In the genomic region with DNA sequence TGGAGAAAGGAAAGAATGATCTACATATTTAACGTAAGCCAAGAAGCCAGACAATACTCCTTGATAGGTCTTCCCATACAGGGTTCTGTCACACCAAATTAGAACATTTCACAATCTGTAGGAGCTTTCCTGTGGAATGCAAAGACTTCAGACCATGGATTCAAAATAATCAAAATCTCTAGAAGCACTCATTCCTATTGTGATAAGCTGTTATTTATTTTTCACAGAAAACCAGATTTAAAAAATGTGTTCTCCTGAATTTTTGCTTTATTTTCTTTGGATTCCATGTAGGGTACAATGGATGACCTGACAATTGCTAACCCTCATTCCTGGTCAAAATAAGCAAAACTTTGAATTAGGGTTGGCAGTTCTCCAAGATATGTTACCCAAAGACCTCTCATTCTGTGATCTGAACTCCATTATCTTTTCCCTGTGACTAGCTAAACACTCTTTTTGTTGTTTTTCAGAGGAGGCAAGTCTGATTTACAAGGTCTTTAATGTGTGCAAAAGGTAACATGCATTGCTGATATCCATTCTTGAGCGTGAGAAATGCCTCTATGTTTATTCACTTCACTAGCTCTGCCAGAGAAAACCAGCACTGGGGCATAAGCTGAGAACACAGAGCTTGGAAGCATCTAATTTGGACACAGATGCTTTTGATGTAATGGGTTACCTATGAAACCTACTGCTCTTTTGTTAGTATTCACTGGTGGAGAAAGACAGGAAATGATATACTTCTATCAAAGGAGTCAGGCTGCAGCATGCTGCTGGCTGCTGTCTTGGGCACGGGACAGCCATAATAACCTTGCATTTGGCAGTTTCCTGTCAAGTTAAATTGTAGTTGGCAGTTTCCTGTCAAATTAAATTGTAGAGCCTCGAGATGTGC, we compare ENCODE assay signal across 12 cellular contexts. TPM values are rescaled to one million over a fixed set of nuclear protein-coding genes. Genes with fewer than 3 reads are reported as not detected.
DNase-seq lines count a peak whose midpoint lies in the region; ATAC-seq and TF ChIP-seq lines count a peak whose summit lies in the region.
"Had no signal": no experiment of that assay in that cellular context is flagged by ENCODE, and none has a peak within 500 bp of the region (broad histone marks: within the 10 kb centered on the region; RNA-seq: fewer than 3 reads in every experiment).

No MANE protein-coding gene starts in this region.

- intact Hi-C loops in CD4-positive, alpha-beta memory T cell (cut with micrococcal nuclease) = no loop called here
- intact Hi-C loops in mucosa of descending colon (cut with DNase I, micrococcal nuclease) = no loop called here

- H3K4me3 ChIP-seq in CD4-positive, alpha-beta memory T cell (ENCODE audit: low read length in 2 of 2) = no peak overlapping the region
- H3K4me3 ChIP-seq in cardiac fibroblast (replicated peaks in 1 of 2; ENCODE audit: low read depth in 2 of 2, low read length in 2 of 2) (no peak overlapping the region), mucosa of descending colon (no peak overlapping the region)
- H3K4me3 ChIP-seq: skin epidermis had no signal

- no peaks in the 10 kb centered on the region for H3K36me3 Mint-ChIP-seq in CD4-positive, alpha-beta memory T cell

- peak in 4 of 5 donors; percentile 17 to 34 (median 21) for DNase-seq in CD4-positive, alpha-beta memory T cell
- DNase-seq in NCI-H2081 (lab: John Stamatoyannopoulos, UW) (peak; percentile 67 to 93), cardiac fibroblast (ENCODE audit: low read depth in 2 of 2) (peak; percentile 82 to 98), mucosa of descending colon (no peak), D341Med (ENCODE audit: low spot score) (no peak), SKM-1 (lab: John Stamatoyannopoulos, UW; ENCODE audit: unreplicated experiment) (no peak), DMS114 treated with DMSO at 0.1 percent for 48 hours (lab: John Stamatoyannopoulos, UW; ENCODE audit: unreplicated experiment) (no peak), GM10266 (ENCODE audit: extremely low spot score) (no peak)
- DNase-seq: activated effector memory CD4-positive, alpha-beta T cell treated with anti-CD3 and anti-CD28 coated beads, Interleukin-2, amount 50 U/mL, for 16 hours; DMS 273 treated with DMSO at 0.1 percent for 48 hours had no signal

- no peaks in the 10 kb centered on the region for H3K9me3 Mint-ChIP-seq in CD4-positive, alpha-beta memory T cell

- no peaks in the 10 kb centered on the region for H3K27me3 ChIP-seq in CD4-positive, alpha-beta memory T cell (ENCODE audit: insufficient read depth, low read length)

- peak overlapping the region in 2 of 7 donors; percentile 8 to 20 for H3K27ac Mint-ChIP-seq in CD4-positive, alpha-beta memory T cell

- H3K36me3 ChIP-seq in CD4-positive, alpha-beta memory T cell (ENCODE audit: insufficient read depth, low read length) = no peaks in the 10 kb centered on the region
- H3K36me3 ChIP-seq in mucosa of descending colon (ENCODE audit: low read depth) = no peaks in the 10 kb centered on the region

- CTCF ChIA-PET in CD4-positive, alpha-beta memory T cell (lab: Charles Lee; ENCODE audit: partially characterized antibody) = interaction anchor here (0.9 to 1.2 kb wide), 3 partner anchors 11 to 110 kb away, joined by 3 read pairs; no protein-coding TSS in a partner anchor

- H3K4me3 Mint-ChIP-seq in CD4-positive, alpha-beta memory T cell = no peak overlapping the region

- POLR2A ChIA-PET in CD4-positive, alpha-beta memory T cell (lab: Charles Lee; ENCODE audit: partially characterized antibody) = no interaction called here

- ATAC-seq in mucosa of descending colon = peak; percentile 34

- peaks cover 6 to 10% (median 8%) of the 10 kb centered on the region in 4 donors for H3K4me1 Mint-ChIP-seq in CD4-positive, alpha-beta memory T cell

- peaks cover 0 to 3% of the 10 kb centered on the region in 2 donors for H3K27me3 Mint-ChIP-seq in CD4-positive, alpha-beta memory T cell

- H3K4me1 ChIP-seq in CD4-positive, alpha-beta memory T cell (ENCODE audit: insufficient read depth, low read length) = peaks cover 10% of the 10 kb centered on the region
- peaks cover 16% of the 10 kb centered on the region for H3K4me1 ChIP-seq in mucosa of descending colon (ENCODE audit: low read depth)

- no peak overlapping the region for H3K27ac ChIP-seq in CD4-positive, alpha-beta memory T cell (ENCODE audit: low read depth, low read length)

- no peaks in the 10 kb centered on the region for H3K9me3 ChIP-seq in CD4-positive, alpha-beta memory T cell (ENCODE audit: control insufficient read depth in 1 of 2, low read length in 2 of 2)
- H3K9me3 ChIP-seq in mucosa of descending colon = no peaks in the 10 kb centered on the region

- TF ChIP-seq CTCF in cardiac fibroblast (IDR thresholded peaks at IDR 0.05; ENCODE audit: low read depth, low read length) (no peak), mucosa of descending colon (IDR thresholded peaks at IDR 0.05) (no peak), GM10266 (IDR thresholded peaks at IDR 0.05; ENCODE audit: control insufficient read depth, insufficient read depth, low read depth, missing control alignments) (no peak)

RNA-seq across cellular contexts. Expression of a gene that starts 31.4 kb away (rescaled TPM):
- total RNA-seq in CD4-positive, alpha-beta memory T cell = not detected
- not detected for polyA plus RNA-seq in CD4-positive, alpha-beta memory T cell
- total RNA-seq in mucosa of descending colon = not detected
- polyA plus RNA-seq: esophagus had no signal

Comparison
In these comparisons a context has a peak if more than half of its experiments do, and no peak if none do; other contexts are left out.
1. DNase-seq: peak in CD4-positive, alpha-beta memory T cell (4 of 5), NCI-H2081 (2 of 2) and cardiac fibroblast (2 of 2); none in mucosa of descending colon (0 of 3), D341Med (single experiment), SKM-1 (single experiment), DMS114 treated with DMSO at 0.1 percent for 48 hours (single experiment) and GM10266 (single experiment).